8 cellular contexts compared by ENCODE assay signal in genomic region chr16:79767597-79768280, GRCh38.
DNase-seq lines count a peak whose midpoint lies in the region; ATAC-seq, FAIRE-seq and TF ChIP-seq lines count a peak whose summit lies in the region.

No MANE protein-coding gene starts in this region.

- FAIRE-seq in keratinocyte (lab: Jason Lieb, UNC), result peak; percentile 87

- H3K4me3 ChIP-seq in GM23338, result no peak overlapping the region
- H3K4me3 ChIP-seq in ascending aorta, result peak overlapping the region; percentile 37 to 52
- H3K4me3 ChIP-seq in keratinocyte (ENCODE audit: control insufficient read depth in 2 of 3, extremely low read depth in 1 of 3, insufficient read depth in 2 of 3, low read depth in 1 of 3, low read length in 3 of 3), result peak overlapping the region in 2 of 3 experiments; percentile 17 to 29

- H3K4me2 ChIP-seq in GM23338, result no peak overlapping the region
- peak overlapping the region; percentile 68 for H3K4me2 ChIP-seq in keratinocyte (ENCODE audit: control insufficient read depth, extremely low read depth, insufficient read depth, low read depth, low read length)

- H3K36me3 ChIP-seq in GM23338 (ENCODE audit: insufficient read depth), result no peaks in the 10 kb centered on the region
- H3K36me3 ChIP-seq in ascending aorta, result no peaks in the 10 kb centered on the region
- no peaks in the 10 kb centered on the region for H3K36me3 ChIP-seq in keratinocyte (ENCODE audit: control insufficient read depth in 2 of 2, extremely low read depth in 1 of 2, insufficient read depth in 2 of 2, low read length in 2 of 2)

- H3F3A ChIP-seq in GM23338 (replicated peaks; ENCODE audit: low read depth), result 0 out of 2 replicates have a peak, but pooled peaks cover 2% of the 10 kb centered on the region

- H4K20me1 ChIP-seq in GM23338 (replicated peaks; ENCODE audit: insufficient read depth), result no peaks in the 10 kb centered on the region
- H4K20me1 ChIP-seq in keratinocyte (ENCODE audit: control insufficient read depth, extremely low read depth, insufficient read depth, low read length), result no peaks in the 10 kb centered on the region

- no peak overlapping the region for H3K4me3 Mint-ChIP-seq in GM23338

- no peak overlapping the region for H3K9ac ChIP-seq in keratinocyte (ENCODE audit: control insufficient read depth, extremely low read depth, insufficient read depth, low read length)

- DNase-seq in GM23338 (ENCODE audit: low spot score) (peak; percentile 24), ascending aorta (ENCODE audit: low spot score in 2 of 2) (no peak), keratinocyte (ENCODE audit: low read depth, low spot score) (no peak), substantia nigra (lab: John Stamatoyannopoulos, UW) (peak in 22 of 49 donors; percentile 2 to 32 (median 15)), GDM1 (lab: John Stamatoyannopoulos, UW) (no peak), NCI-H1417 (lab: John Stamatoyannopoulos, UW) (no peak)

- intact Hi-C loops in ascending aorta (cut with DNase I), result no loop called here

- no peaks in the 10 kb centered on the region for H3K9me2 ChIP-seq in GM23338 (ENCODE audit: insufficient read depth)

- H3K79me2 ChIP-seq in GM23338 (replicated peaks; ENCODE audit: insufficient read depth) (no peaks in the 10 kb centered on the region), keratinocyte (ENCODE audit: control insufficient read depth, insufficient read depth, low read length) (no peaks in the 10 kb centered on the region)

- H3K27me3 ChIP-seq in GM23338 (ENCODE audit: insufficient read depth), result no peaks in the 10 kb centered on the region
- H3K27me3 ChIP-seq in ascending aorta, result no peaks in the 10 kb centered on the region
- H3K27me3 ChIP-seq in keratinocyte (ENCODE audit: control insufficient read depth, extremely low read depth, insufficient read depth, low read length), result no peaks in the 10 kb centered on the region

- dilution Hi-C loops in keratinocyte (cut with MboI; ENCODE audit: extremely low pct_ligation_motif_present, low sequenced_read_pairs), result no loop called here

- H3K27ac Mint-ChIP-seq in GM23338, result no peak overlapping the region

- H3K4me1 ChIP-seq in GM23338 (ENCODE audit: insufficient read depth), result peaks cover 8% of the 10 kb centered on the region
- peaks cover 0 to 22% of the 10 kb centered on the region in 2 donors for H3K4me1 ChIP-seq in ascending aorta
- peaks cover 28% of the 10 kb centered on the region for H3K4me1 ChIP-seq in keratinocyte (ENCODE audit: control insufficient read depth, extremely low read depth, insufficient read depth, low read length)

- H3K9me1 ChIP-seq in keratinocyte (ENCODE audit: control insufficient read depth, extremely low read depth, insufficient read depth, low read length), result no peaks in the 10 kb centered on the region

- no peaks in the 10 kb centered on the region for H3K9me3 Mint-ChIP-seq in GM23338

- peak; percentile 34 for ATAC-seq in GM23338
- no peak for ATAC-seq in GM21526 (IDR thresholded peaks at IDR 0.05; ENCODE audit: low FRiP score, unreplicated experiment)
- no peak for ATAC-seq in HG02763 (IDR thresholded peaks at IDR 0.05; ENCODE audit: unreplicated experiment)

- H3K27me3 Mint-ChIP-seq in GM23338 (ENCODE audit: insufficient read depth, low read depth, poor library complexity), result no peaks in the 10 kb centered on the region

- peaks cover 9% of the 10 kb centered on the region; the same call in 2 of the 3 replicates for H3K4me1 Mint-ChIP-seq in GM23338

- TF ChIP-seq CTCF in GM23338 (conservative IDR thresholded peaks at IDR 0.05; ENCODE audit: low read depth in 2 of 2) (peak; percentile 38 to 58), ascending aorta (IDR thresholded peaks at IDR 0.05) (no peak), keratinocyte (optimal IDR thresholded peaks at IDR 0.05 in 1 of 3, IDR thresholded peaks at IDR 0.05 in 1 of 3, conservative IDR thresholded peaks at IDR 0.05 in 1 of 3; ENCODE audit: extremely low read depth in 1 of 3, insufficient read depth in 2 of 3, low read length in 3 of 3) (peak; percentile 55 to 82 (median 75))

- no peak overlapping the region for H3K27ac ChIP-seq in GM23338 (ENCODE audit: low read depth)
- H3K27ac ChIP-seq in ascending aorta, result peak overlapping the region; percentile 78 to 82
- H3K27ac ChIP-seq in keratinocyte (ENCODE audit: control insufficient read depth, insufficient read depth, low read length), result peak overlapping the region; percentile 1
- peak overlapping the region; percentile 57 for H3K27ac ChIP-seq in substantia nigra (ENCODE audit: low read depth, low read length, poor library complexity, severe bottlenecking)

- H3K9me3 ChIP-seq in ascending aorta (no peaks in the 10 kb centered on the region), keratinocyte (ENCODE audit: control insufficient read depth, low read depth, low read length) (no peaks in the 10 kb centered on the region)

- H3K36me3 Mint-ChIP-seq in GM23338 (ENCODE audit: low read depth), result no peaks in the 10 kb centered on the region

- H2AFZ ChIP-seq in GM23338 (peak overlapping the region; percentile 28; the same call in 1 of the 2 replicates), keratinocyte (ENCODE audit: control insufficient read depth, low read length) (peak overlapping the region; percentile 81)

TF ChIP-seq in GM23338, 12 proteins besides CTCF, POLR2A, EP300 and RAD21 (continues in another document):
- no peak for TF ChIP-seq ZNF331 (CRISPR knock-in tag; IDR thresholded peaks at IDR 0.05; ENCODE audit: low read depth)
- no peak for TF ChIP-seq EZH2phosphoT487 (IDR thresholded peaks at IDR 0.05; ENCODE audit: unreplicated experiment)
- no peak for TF ChIP-seq ZNF114 (CRISPR knock-in tag; IDR thresholded peaks at IDR 0.05)
- TF ChIP-seq EZH2 (IDR thresholded peaks at IDR 0.05; ENCODE audit: low read depth, unreplicated experiment), result no peak
- TF ChIP-seq ZNF462 (CRISPR knock-in tag; IDR thresholded peaks at IDR 0.05), result no peak
- no peak for TF ChIP-seq ETS1 (IDR thresholded peaks at IDR 0.05)
- no peak for TF ChIP-seq CREB1 (CRISPR knock-in tag; IDR thresholded peaks at IDR 0.05; ENCODE audit: low read depth)

Comparison
In these comparisons a context has a peak if more than half of its experiments do, and no peak if none do; other contexts are left out.
1. CTCF ChIP-seq: peak in GM23338 (2 of 2) and keratinocyte (3 of 3); none in ascending aorta (0 of 3).